In the genomic region with DNA sequence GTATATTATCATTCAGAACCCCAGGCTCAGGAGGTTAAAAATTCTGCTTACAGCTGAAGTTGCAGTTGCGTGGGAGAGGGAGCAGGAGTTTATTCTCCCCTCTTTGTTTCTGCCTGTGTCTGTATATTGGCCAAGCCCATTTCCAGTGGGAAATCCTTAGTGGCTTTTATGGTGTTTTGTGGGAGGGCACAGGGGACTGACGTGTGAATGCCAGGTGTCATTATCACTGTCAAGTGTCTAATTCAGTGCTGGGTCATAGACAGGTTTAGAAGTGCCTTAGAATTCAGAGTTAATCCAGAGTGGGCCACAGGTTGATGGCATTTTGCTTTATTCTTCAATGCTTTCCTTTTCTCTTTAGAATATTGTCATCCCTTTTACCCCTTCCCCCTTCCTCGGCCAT, we compare ENCODE assay signal across 9 cellular contexts.
"Had no signal": no experiment of that assay in that cellular context is flagged by ENCODE, and none has a peak within 500 bp of the region (broad histone marks: within the 10 kb centered on the region; RNA-seq: fewer than 3 reads in every experiment).

No MANE protein-coding gene starts in this region.

- H3K27ac ChIP-seq: prostate gland, uterus had no signal

- ATAC-seq: naive thymus-derived CD4-positive, alpha-beta T cell had no signal

- DNase-seq: activated effector memory CD4-positive, alpha-beta T cell treated with anti-CD3 and anti-CD28 coated beads, Interleukin-2, amount 50 U/mL, for 16 hours; effector CD4-positive, alpha-beta T cell; naive thymus-derived CD4-positive, alpha-beta T cell; stimulated activated CD4-positive, alpha-beta T cell treated with anti-CD3 and anti-CD28 coated beads, Interleukin-4, amount 100 ng/mL, for 24 hours; uterus had no signal

- H3K4me3 ChIP-seq: lung, prostate gland, uterus had no signal

- H3K27me3 ChIP-seq: uterus had no signal

- H3K36me3 ChIP-seq: prostate gland, uterus had no signal

- H3K27me3 Mint-ChIP-seq: activated naive CD8-positive, alpha-beta T cell; naive thymus-derived CD4-positive, alpha-beta T cell; stimulated activated naive CD8-positive, alpha-beta T cell treated with anti-CD3 and anti-CD28 coated beads, Interleukin-15, Interleukin-2, amounts not matched to agents 100 ng/mL and 50 ng/mL, for 24 hours had no signal

- H3K9me3 ChIP-seq: prostate gland, uterus had no signal

- H3K4me3 Mint-ChIP-seq: activated naive CD8-positive, alpha-beta T cell; naive thymus-derived CD4-positive, alpha-beta T cell; stimulated activated naive CD8-positive, alpha-beta T cell treated with anti-CD3 and anti-CD28 coated beads, Interleukin-15, Interleukin-2, amounts not matched to agents 100 ng/mL and 50 ng/mL, for 24 hours had no signal

- H3K27ac Mint-ChIP-seq: activated naive CD8-positive, alpha-beta T cell; stimulated activated naive CD8-positive, alpha-beta T cell treated with anti-CD3 and anti-CD28 coated beads, Interleukin-15, Interleukin-2, amounts not matched to agents 100 ng/mL and 50 ng/mL, for 24 hours had no signal

- H3K9me3 Mint-ChIP-seq: stimulated activated naive CD8-positive, alpha-beta T cell treated with anti-CD3 and anti-CD28 coated beads, Interleukin-15, Interleukin-2, amounts not matched to agents 100 ng/mL and 50 ng/mL, for 24 hours had no signal

- H3K4me1 ChIP-seq: prostate gland, uterus had no signal
